In the genomic region with DNA sequence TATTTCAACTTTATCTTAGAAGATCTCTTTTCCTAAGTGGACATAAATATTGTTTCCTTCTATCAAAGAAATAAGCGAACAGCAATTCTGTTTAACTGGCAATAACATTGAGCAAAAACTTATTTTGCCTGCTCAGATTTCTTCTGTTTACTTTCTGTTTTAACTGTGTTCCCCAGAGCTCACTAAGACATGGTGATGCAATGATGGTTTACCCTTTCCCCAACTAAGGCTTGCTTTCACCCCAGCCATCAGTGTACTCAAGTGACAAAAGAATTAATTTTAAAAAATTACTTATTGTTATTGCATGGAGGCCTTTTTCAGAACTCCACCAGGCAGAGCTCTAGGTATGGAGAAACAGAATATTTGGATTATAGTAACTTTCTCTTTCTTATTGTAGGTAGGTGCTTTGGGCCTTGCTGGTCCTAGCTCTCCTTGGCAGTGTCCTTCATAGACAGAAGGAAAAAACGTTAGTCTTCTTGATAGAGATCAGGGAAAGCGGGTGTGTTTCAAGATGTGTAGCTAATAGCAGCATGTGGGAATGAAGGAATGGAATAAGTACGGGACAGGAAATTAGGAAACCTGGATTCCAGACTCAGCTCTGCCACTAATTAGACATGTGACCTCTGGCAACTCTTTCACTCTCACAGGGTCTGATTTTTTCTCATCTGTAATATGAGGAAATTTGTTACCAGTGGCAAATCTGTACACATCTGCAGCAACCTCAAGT, we compare ENCODE assay signal across 17 cellular contexts. TPM values are rescaled to one million over a fixed set of nuclear protein-coding genes. Genes with fewer than 3 reads are reported as not detected.
A peak's percentile ranks its signal among the peaks of the same experiment; 100 is the strongest.
DNase-seq lines count a peak whose midpoint lies in the region; ATAC-seq and TF ChIP-seq lines count a peak whose summit lies in the region.
"Had no signal": no experiment of that assay in that cellular context is flagged by ENCODE, and none has a peak within 500 bp of the region (broad histone marks: within the 10 kb centered on the region; RNA-seq: fewer than 3 reads in every experiment).

No MANE protein-coding gene starts in this region.

- no peak for TF ChIP-seq EP300 in ovary (IDR thresholded peaks at IDR 0.05)

- ATAC-seq in GM21367 (IDR thresholded peaks at IDR 0.05; ENCODE audit: unreplicated experiment) (no peak), HG02840 (IDR thresholded peaks at IDR 0.05; ENCODE audit: low FRiP score, unreplicated experiment) (no peak)
- ATAC-seq: activated T-helper 17 cell treated with anti-CD3 and anti-CD28 coated beads, Interleukin-2, amount 50 U/mL, for 72 hours; left colon; natural killer cell treated with Interleukin-12 subunit alpha and Interleukin-12 subunit beta and Interleukin-15 and Interleukin-18, amount 100 ng/mL, for 72 hours; stimulated activated effector memory CD8-positive, alpha-beta T cell treated with anti-CD3 and anti-CD28 coated beads, Interleukin-12 subunit alpha, Interleukin-12 subunit beta, amount 100 ng/mL, for 72 hours had no signal

- peaks cover 0 to 4% of the 10 kb centered on the region in 2 donors for H3K9me3 ChIP-seq in neuronal stem cell (replicated peaks in 1 of 2; ENCODE audit: control insufficient read depth in 2 of 2, insufficient read depth in 1 of 2, low read depth in 1 of 2, low read length in 2 of 2)
- H3K9me3 ChIP-seq in ovary, result no peaks in the 10 kb centered on the region
- H3K9me3 ChIP-seq: sigmoid colon, SJCRH30 had no signal

- H3K4me1 ChIP-seq in neuronal stem cell (ENCODE audit: control insufficient read depth in 2 of 2, insufficient read depth in 1 of 2, low read depth in 1 of 2, low read length in 2 of 2) (no peaks in the 10 kb centered on the region), ovary (ENCODE audit: insufficient read depth) (no peaks in the 10 kb centered on the region)
- H3K4me1 ChIP-seq: sigmoid colon, SJCRH30 had no signal

- H2AFZ ChIP-seq in neuronal stem cell (ENCODE audit: low read length), result peak overlapping the region; percentile 56

- DNase-seq in AG04449 (ENCODE audit: low read depth, low spot score) (peak; percentile 14), LHCN-M2 (ENCODE audit: low read depth) (peak; percentile 15), dedifferentiated amniotic fluid mesenchymal stem cell (ENCODE audit: extremely low spot score) (peak; percentile 45), neuronal stem cell (ENCODE audit: low spot score) (no peak), ovary (no peak), HK-2 (ENCODE audit: unreplicated experiment) (no peak)
- DNase-seq: hippocampal formation, left colon, NCI-H2107, sigmoid colon, SJCRH30 had no signal

- H3K36me3 ChIP-seq in neuronal stem cell (replicated peaks in 1 of 2; ENCODE audit: control insufficient read depth in 2 of 2, insufficient read depth in 2 of 2, low read length in 2 of 2), result no peaks in the 10 kb centered on the region
- H3K36me3 ChIP-seq in ovary, result no peaks in the 10 kb centered on the region
- H3K36me3 ChIP-seq: sigmoid colon, SJCRH30 had no signal

- POLR2A ChIA-PET in AG04449 (lab: Yijun Ruan, JAX), result interaction anchor here (1.1 kb wide), 1 partner anchor 15 kb away, joined by 3 read pairs; the partner anchor contains the start of gene DDHD1

- H2BK5ac ChIP-seq in neuronal stem cell (ENCODE audit: low read length), result no peak overlapping the region

- no peak overlapping the region for H4K8ac ChIP-seq in neuronal stem cell (ENCODE audit: low read depth, low read length)

- H4K91ac ChIP-seq in neuronal stem cell (ENCODE audit: low read depth, low read length, poor library complexity), result no peak overlapping the region

- no peak for TF ChIP-seq CTCF in AG04449 (IDR thresholded peaks at IDR 0.05; ENCODE audit: insufficient read depth, low read length, missing control alignments)
- TF ChIP-seq CTCF in ovary (IDR thresholded peaks at IDR 0.05), result no peak

- no peak overlapping the region for H3K4me3 ChIP-seq in AG04449 (ENCODE audit: low read depth, low read length)
- H3K4me3 ChIP-seq in neuronal stem cell (ENCODE audit: low read length in 2 of 2), result no peak overlapping the region
- no peak overlapping the region for H3K4me3 ChIP-seq in ovary
- H3K4me3 ChIP-seq: coronary artery, sigmoid colon, SJCRH30 had no signal

- no peak overlapping the region for H3K18ac ChIP-seq in neuronal stem cell (ENCODE audit: low read length)

- no peak for TF ChIP-seq POLR2A in ovary (IDR thresholded peaks at IDR 0.05)

- H3K14ac ChIP-seq in neuronal stem cell (ENCODE audit: low read length), result no peak overlapping the region

- no peak overlapping the region for H3K9ac ChIP-seq in neuronal stem cell (ENCODE audit: low read depth, low read length, poor library complexity)

- H3K79me1 ChIP-seq in neuronal stem cell (ENCODE audit: low read depth, low read length), result no peaks in the 10 kb centered on the region

- no peaks in the 10 kb centered on the region for H3K27me3 ChIP-seq in neuronal stem cell (ENCODE audit: control insufficient read depth in 3 of 3, insufficient read depth in 3 of 3, low read depth in 1 of 3, low read length in 3 of 3)
- no peaks in the 10 kb centered on the region for H3K27me3 ChIP-seq in ovary
- H3K27me3 ChIP-seq: sigmoid colon, SJCRH30 had no signal

- no peak overlapping the region for H3K27ac ChIP-seq in neuronal stem cell (replicated peaks; ENCODE audit: low read length)
- no peak overlapping the region for H3K27ac ChIP-seq in ovary
- H3K27ac ChIP-seq: coronary artery, SJCRH30 had no signal

- no peak overlapping the region for H2BK120ac ChIP-seq in neuronal stem cell (ENCODE audit: low read depth, low read length)

- H3K4me2 ChIP-seq in neuronal stem cell (ENCODE audit: insufficient read depth, low read length, poor library complexity, severe bottlenecking), result no peak overlapping the region

- intact Hi-C loops in ovary (cut with DNase I), result no loop called here

- H3K4ac ChIP-seq in neuronal stem cell (ENCODE audit: low read length), result no peak overlapping the region

- H2AK5ac ChIP-seq in neuronal stem cell (ENCODE audit: low read depth, low read length), result no peak overlapping the region

- no peak overlapping the region for H3K23ac ChIP-seq in neuronal stem cell (ENCODE audit: low read depth, low read length, poor library complexity)

- CTCF ChIA-PET in AG04449 (lab: Yijun Ruan, JAX), result interaction anchor here (1.0 kb wide), 1 partner anchor 128 kb away, joined by 4 read pairs; no protein-coding TSS in a partner anchor

- H2BK15ac ChIP-seq in neuronal stem cell (ENCODE audit: low read length), result no peak overlapping the region

- no CpG with 5 or more reads among the region's 4 CpGs for WGBS in neuronal stem cell (ENCODE audit: extremely low coverage in 2 of 2, insufficient read length in 2 of 2, insufficient replicate concordance in 1 of 2), 2 donors
- WGBS in ovary, 3 donors, result 56 to 69% (median 63%) methylated on average over 4 of the region's 4 CpGs

- no peak overlapping the region for H2BK12ac ChIP-seq in neuronal stem cell (ENCODE audit: low read length)

RNA-seq across cellular contexts. Expression of gene DDHD1, which starts 14.6 kb away (rescaled TPM):
- total RNA-seq in LHCN-M2 (2014; rRNA removed), result 13.6 and 15.8 TPM in 2 replicates
- 3.7 TPM for polyA plus RNA-seq in LHCN-M2 (2012)
- polyA plus RNA-seq in neuronal stem cell (2013, experiment 1 of 2), result 5.4 TPM
- polyA plus RNA-seq in neuronal stem cell (2013, experiment 2 of 2), result 6.0 TPM
- 10 to 100 TPM; 13.9 to 21.9 (median 19.1) TPM for total RNA-seq in ovary
- polyA plus RNA-seq in ovary, result 1 to 10 TPM; 4.6 to 7.9 TPM

Comparison
In these comparisons a context has a peak if more than half of its experiments do, and no peak if none do; other contexts are left out.
1. DNase-seq: peak in AG04449 (single experiment), LHCN-M2 (single experiment) and dedifferentiated amniotic fluid mesenchymal stem cell (single experiment); none in neuronal stem cell (single experiment), ovary (0 of 5) and HK-2 (single experiment).